In genomic region chr6:18471232-18471964, GRCh38 we compare ENCODE assay signal across 1 cellular context.
TF ChIP-seq lines count a peak whose summit lies in the region.

No MANE protein-coding gene starts in this region.

TF ChIP-seq in SK-N-SH, 30 proteins besides CTCF, POLR2A, EP300 and RAD21 (continued from another document):
- TF ChIP-seq USF2 (IDR thresholded peaks at IDR 0.05; ENCODE audit: borderline replicate concordance, low read depth, low read length) (no peak), SMC3 (IDR thresholded peaks at IDR 0.05; ENCODE audit: low read depth, low read length) (no peak), IRF3 (IDR thresholded peaks at IDR 0.05; ENCODE audit: low read depth, low read length) (no peak), NFIC (IDR thresholded peaks at IDR 0.05; ENCODE audit: borderline replicate concordance) (no peak), YY1 (IDR thresholded peaks at IDR 0.05; ENCODE audit: low read depth) (no peak), REST (IDR thresholded peaks at IDR 0.05; ENCODE audit: low read depth, low read length) (no peak), USF1 (IDR thresholded peaks at IDR 0.05; ENCODE audit: borderline replicate concordance, low read depth) (no peak), FOXM1 (IDR thresholded peaks at IDR 0.05; ENCODE audit: low read depth) (no peak)
